8 cellular contexts compared by ENCODE assay signal in the genomic region with DNA sequence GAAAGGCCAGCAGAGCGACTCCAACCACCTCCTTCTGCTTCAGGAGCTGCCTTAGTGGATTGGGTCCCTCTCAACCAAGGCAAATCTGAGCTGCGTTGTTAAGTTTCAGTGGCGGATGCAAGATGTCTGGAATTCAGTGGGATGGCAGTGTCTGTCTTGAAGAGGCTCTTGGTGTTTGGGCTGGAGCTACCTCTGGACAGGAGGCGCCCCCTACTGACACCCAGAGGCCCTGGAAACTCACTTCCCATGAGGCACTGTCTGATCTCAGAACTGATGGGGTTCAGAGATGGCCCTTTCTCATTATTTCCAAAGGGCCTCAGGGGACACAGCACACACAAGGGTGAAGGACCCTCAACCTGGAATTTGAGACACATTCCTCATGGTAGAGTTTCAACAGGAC. TPM values are rescaled to one million over a fixed set of nuclear protein-coding genes. Genes with fewer than 3 reads are reported as not detected.
A peak's percentile ranks its signal among the peaks of the same experiment; 100 is the strongest.
DNase-seq lines count a peak whose midpoint lies in the region; ATAC-seq and TF ChIP-seq lines count a peak whose summit lies in the region.

No MANE protein-coding gene starts in this region.

- H3K9me3 ChIP-seq in Panc1 (ENCODE audit: control insufficient read depth, insufficient read depth, low read depth, low read length) (no peaks in the 10 kb centered on the region), trophoblast cell (ENCODE audit: insufficient read depth, low read depth, low read length) (no peaks in the 10 kb centered on the region)

- H3K4me3 ChIP-seq in H7 (ENCODE audit: insufficient read depth, low read depth, low read length) (no peak overlapping the region), Panc1 (ENCODE audit: low read depth in 2 of 2, low read length in 2 of 2) (no peak overlapping the region), trophoblast cell (ENCODE audit: low read depth, low read length) (no peak overlapping the region)

- no peak overlapping the region for H3K4me3 Mint-ChIP-seq in activated T-helper 17 cell treated with anti-CD3 and anti-CD28 coated beads, Interleukin-2, amount 50 U/mL, for 72 hours
- no peak overlapping the region for H3K4me3 Mint-ChIP-seq in type B pancreatic cell

- H3K23ac ChIP-seq in trophoblast cell (ENCODE audit: low read length) = no peak overlapping the region

- no peaks in the 10 kb centered on the region for H3K4me1 Mint-ChIP-seq in activated T-helper 17 cell treated with anti-CD3 and anti-CD28 coated beads, Interleukin-2, amount 50 U/mL, for 72 hours
- H3K4me1 Mint-ChIP-seq in type B pancreatic cell (ENCODE audit: unreplicated experiment) = peaks cover 13% of the 10 kb centered on the region

- H2BK12ac ChIP-seq in trophoblast cell (ENCODE audit: low read length) = peak overlapping the region; percentile 32

- peak overlapping the region; percentile 54 for H3K4me2 ChIP-seq in trophoblast cell (ENCODE audit: low read length)

- H3K27ac Mint-ChIP-seq in activated T-helper 17 cell treated with anti-CD3 and anti-CD28 coated beads, Interleukin-2, amount 50 U/mL, for 72 hours = no peak overlapping the region
- peak overlapping the region; percentile 51 for H3K27ac Mint-ChIP-seq in type B pancreatic cell

- H4K91ac ChIP-seq in trophoblast cell (ENCODE audit: low read depth, low read length) = peak overlapping the region; percentile 86

- H3K36me3 ChIP-seq in H7 (replicated peaks; ENCODE audit: control insufficient read depth, insufficient read depth, low read length) (no peaks in the 10 kb centered on the region), Panc1 (ENCODE audit: control insufficient read depth, insufficient read depth, low read length) (no peaks in the 10 kb centered on the region), trophoblast cell (ENCODE audit: control insufficient read depth in 1 of 2, insufficient read depth in 2 of 2, low read length in 2 of 2) (no peaks in the 10 kb centered on the region)

- WGBS in trophoblast cell (ENCODE audit: extremely low coverage, insufficient coverage, insufficient read length) = no CpG with 5 or more reads among the region's 4 CpGs

- in situ Hi-C loops in Panc1 (cut with HindIII; ENCODE audit: low pct_unique_long_range_greater_than_20kb, low sequenced_read_pairs) = no loop called here

- TF ChIP-seq CTCF in Panc1 (IDR thresholded peaks at IDR 0.05) (no peak; the same call in 1 of the 2 replicates), type B pancreatic cell (conservative IDR thresholded peaks at IDR 0.05) (peak; percentile 71)

- DNase-seq in Ammon's horn (ENCODE audit: low spot score) (peak; percentile 70), H7 (peak; percentile 83), Panc1 (ENCODE audit: low read depth, low spot score) (peak; percentile 17), germinal center (ENCODE audit: low spot score) (peak; percentile 54), trophoblast cell (peak; percentile 47 to 73), type B pancreatic cell (ENCODE audit: extremely low spot score, unreplicated experiment) (no peak)

- no TSS peak for BruUV-seq in Panc1 (replicated peaks; lab: Mats Ljungman, UMichigan)

- peak overlapping the region; percentile 65 for H3K14ac ChIP-seq in trophoblast cell (ENCODE audit: low read length)

- peak overlapping the region; percentile 32 for H2AFZ ChIP-seq in trophoblast cell (ENCODE audit: insufficient read depth, low read length, poor library complexity)

- H3K9ac ChIP-seq in trophoblast cell (ENCODE audit: low read length) = no peak overlapping the region

- H3K27ac ChIP-seq in Panc1 (ENCODE audit: low read length) (no peak overlapping the region), trophoblast cell (ENCODE audit: low read depth, low read length) (peak overlapping the region; percentile 63)

- H4K8ac ChIP-seq in trophoblast cell (ENCODE audit: low read depth, low read length) = peak overlapping the region; percentile 81

- peak overlapping the region; percentile 88 for H3K18ac ChIP-seq in trophoblast cell (ENCODE audit: low read length)

- no peak overlapping the region for H4K12ac ChIP-seq in trophoblast cell (ENCODE audit: low read depth, low read length)

- no peaks in the 10 kb centered on the region for H3K9me3 Mint-ChIP-seq in activated T-helper 17 cell treated with anti-CD3 and anti-CD28 coated beads, Interleukin-2, amount 50 U/mL, for 72 hours
- no peaks in the 10 kb centered on the region for H3K9me3 Mint-ChIP-seq in type B pancreatic cell

- H2AK5ac ChIP-seq in trophoblast cell (ENCODE audit: low read length) = no peak overlapping the region

- ATAC-seq in Panc1 (peak; percentile 75), GM21576 (IDR thresholded peaks at IDR 0.05; ENCODE audit: unreplicated experiment) (no peak)
- ATAC-seq in activated T-helper 17 cell treated with anti-CD3 and anti-CD28 coated beads, Interleukin-2, amount 50 U/mL, for 72 hours (replicated peaks) = peak; percentile 81

- peak overlapping the region; percentile 49 for H2BK5ac ChIP-seq in trophoblast cell (ENCODE audit: low read depth, low read length, poor library complexity)

- peaks cover 8% of the 10 kb centered on the region for H3K79me1 ChIP-seq in trophoblast cell (ENCODE audit: low read length)

- H3K36me3 Mint-ChIP-seq in activated T-helper 17 cell treated with anti-CD3 and anti-CD28 coated beads, Interleukin-2, amount 50 U/mL, for 72 hours (ENCODE audit: low read depth) = no peaks in the 10 kb centered on the region
- no peaks in the 10 kb centered on the region for H3K36me3 Mint-ChIP-seq in type B pancreatic cell

- H3K4ac ChIP-seq in trophoblast cell (ENCODE audit: low read depth, low read length) = peak overlapping the region; percentile 29

- H3K27me3 ChIP-seq in H7 (ENCODE audit: control insufficient read depth, insufficient read depth, low read length) (no peaks in the 10 kb centered on the region), Panc1 (ENCODE audit: control insufficient read depth, insufficient read depth, low read length) (no peaks in the 10 kb centered on the region), trophoblast cell (ENCODE audit: insufficient read depth, low read length) (no peaks in the 10 kb centered on the region)

- peak overlapping the region; percentile 35 for H2BK120ac ChIP-seq in trophoblast cell (ENCODE audit: insufficient read depth, low read length, poor library complexity)

- POLR2A ChIA-PET in Panc1 (lab: Charles Lee) = interaction anchor here (0.6 kb wide), 2 partner anchors 33 to 240 kb away, joined by 3 to 4 read pairs; no protein-coding TSS in a partner anchor

- peaks cover 6% of the 10 kb centered on the region for H3K27me3 Mint-ChIP-seq in activated T-helper 17 cell treated with anti-CD3 and anti-CD28 coated beads, Interleukin-2, amount 50 U/mL, for 72 hours
- H3K27me3 Mint-ChIP-seq in type B pancreatic cell = no peaks in the 10 kb centered on the region

- no peaks in the 10 kb centered on the region for H3K79me2 ChIP-seq in trophoblast cell (ENCODE audit: control insufficient read depth, insufficient read depth, low read length, poor library complexity)

- intact Hi-C loops in Panc1 (cut with micrococcal nuclease; ENCODE audit: unreplicated experiment) = no loop called here

- CTCF ChIA-PET in Panc1 (lab: Charles Lee) = interaction anchor here (0.7 to 1.0 kb wide), 2 partner anchors 34 to 50 kb away, joined by 3 read pairs; no protein-coding TSS in a partner anchor

- no peaks in the 10 kb centered on the region for H3K4me1 ChIP-seq in Panc1 (ENCODE audit: control insufficient read depth, insufficient read depth, low read length)
- peaks cover 10 to 16% of the 10 kb centered on the region in 2 experiments for H3K4me1 ChIP-seq in trophoblast cell (ENCODE audit: control insufficient read depth in 1 of 2, insufficient read depth in 2 of 2, low read length in 2 of 2)

RNA-seq across cellular contexts. Expression of a gene that starts 6.0 kb away (rescaled TPM):
- total RNA-seq in H7 (2014; rRNA removed; shearing (Covaris generic)) = not detected in 2 replicates
- total RNA-seq in Panc1 (2021; ENCODE audit: unreplicated experiment) = not detected
- polyA plus RNA-seq in Panc1 (2012; ENCODE audit: insufficient read length) = not detected
- not detected for total RNA-seq in activated T-helper 17 cell treated with anti-CD3 and anti-CD28 coated beads, Interleukin-2, amount 50 U/mL, for 72 hours
- polyA plus RNA-seq in trophoblast cell (2013) = 0.35 and 0.42 TPM in 2 replicates
- total RNA-seq in type B pancreatic cell (ENCODE audit: low replicate concordance) = 0.19 and 0.31 TPM in 2 replicates
